In genomic region chr1:32269744-32270143, GRCh38 we compare ENCODE assay signal across 22 cellular contexts. TPM values are rescaled to one million over a fixed set of nuclear protein-coding genes. Genes with fewer than 3 reads are reported as not detected.
DNase-seq lines count a peak whose midpoint lies in the region; ATAC-seq, FAIRE-seq and TF ChIP-seq lines count a peak whose summit lies in the region.
"Had no signal": no experiment of that assay in that cellular context is flagged by ENCODE, and none has a peak within 500 bp of the region (broad histone marks: within the 10 kb centered on the region; RNA-seq: fewer than 3 reads in every experiment).

No MANE protein-coding gene starts in this region.

- H3K27me3 Mint-ChIP-seq in activated CD8-positive, alpha-beta T cell treated with anti-CD3 and anti-CD28 coated beads, Interleukin-2, amount 10 ng/mL, durations not matched to agents 7 days and 5 days (ENCODE audit: low read depth) = no peaks in the 10 kb centered on the region
- H3K27me3 Mint-ChIP-seq: activated T-helper 17 cell treated with anti-CD3 and anti-CD28 coated beads, Interleukin-2, amount 50 U/mL, for 72 hours; stimulated activated naive B cell treated with anti-CD40 and anti-IgM and Interleukin-4, amounts not matched to agents 10 μg/mL and 1 μg/mL and 100 μg/mL, for 72 hours had no signal

- DNase-seq in HepG2 (ENCODE audit: low spot score) = no peak
- no peak for DNase-seq in right lobe of liver
- no peak for DNase-seq in activated CD8-positive, alpha-beta T cell treated with anti-CD3 and anti-CD28 coated beads, Interleukin-2, amount 10 ng/mL, durations not matched to agents 7 days and 5 days
- no peak for DNase-seq in stimulated activated effector memory CD8-positive, alpha-beta T cell treated with anti-CD3 and anti-CD28 coated beads, Interleukin-12 subunit alpha, Interleukin-12 subunit beta, amount 100 ng/mL, for 72 hours (ENCODE audit: low spot score in 2 of 2)
- DNase-seq in putamen (ENCODE audit: low spot score) = no peak
- no peak for DNase-seq in NAMALWA (ENCODE audit: low spot score)
- DNase-seq: activated CD4-positive, alpha-beta T cell treated with anti-CD3 and anti-CD28 coated beads, Interleukin-2, amount 50 U/mL, for 48 hours; mammary epithelial cell; NCI-H1436; NCI-H2171 treated with DMSO at 0.1 percent for 48 hours; NCI-H526 treated with DMSO at 0.1 percent for 48 hours; pancreas; sigmoid colon; stimulated activated naive B cell treated with anti-CD40 and anti-IgM and Interleukin-4, amounts not matched to agents 10 μg/mL and 1 μg/mL and 100 μg/mL, for 72 hours; tibial artery had no signal

- H3K27ac ChIP-seq in HepG2 (ENCODE audit: extremely low read length, insufficient read depth, low read length) (no peak overlapping the region), right lobe of liver (no peak overlapping the region)
- H3K27ac ChIP-seq: ascending aorta, pancreas, sigmoid colon, tibial artery had no signal

- H3K4me3 Mint-ChIP-seq in activated CD8-positive, alpha-beta T cell treated with anti-CD3 and anti-CD28 coated beads, Interleukin-2, amount 10 ng/mL, durations not matched to agents 7 days and 5 days = no peak overlapping the region
- no peak overlapping the region for H3K4me3 Mint-ChIP-seq in stimulated activated effector memory CD8-positive, alpha-beta T cell treated with anti-CD3 and anti-CD28 coated beads, Interleukin-12 subunit alpha, Interleukin-12 subunit beta, amount 100 ng/mL, for 72 hours
- H3K4me3 Mint-ChIP-seq: activated T-helper 17 cell treated with anti-CD3 and anti-CD28 coated beads, Interleukin-2, amount 50 U/mL, for 72 hours; stimulated activated naive B cell treated with anti-CD40 and anti-IgM and Interleukin-4, amounts not matched to agents 10 μg/mL and 1 μg/mL and 100 μg/mL, for 72 hours had no signal

- H3K4me3 ChIP-seq in HepG2 (replicated peaks in 1 of 3; ENCODE audit: insufficient read depth in 1 of 3, low read depth in 2 of 3, low read length in 3 of 3) = no peak overlapping the region
- no peak overlapping the region for H3K4me3 ChIP-seq in right lobe of liver
- H3K4me3 ChIP-seq: ascending aorta, HAP-1, pancreas, sigmoid colon, tibial artery had no signal

- H3K27me3 ChIP-seq in HepG2 (ENCODE audit: control insufficient read depth in 1 of 2, insufficient read depth in 2 of 2, low read length in 2 of 2) = peaks cover 0 to 5% of the 10 kb centered on the region in 2 experiments; a peak in 1 of 5 replicates
- H3K27me3 ChIP-seq in right lobe of liver = no peaks in the 10 kb centered on the region
- H3K27me3 ChIP-seq: ascending aorta, pancreas had no signal

- no TSS peak for BruUV-seq in HepG2 (replicated peaks; lab: Mats Ljungman, UMichigan)

- H3K4me1 ChIP-seq in HepG2 (ENCODE audit: insufficient read depth, low read length) (peaks cover 45% of the 10 kb centered on the region), right lobe of liver (no peaks in the 10 kb centered on the region)
- H3K4me1 ChIP-seq: HAP-1, pancreas, sigmoid colon had no signal

- H3K79me2 ChIP-seq in HepG2 (ENCODE audit: insufficient read depth, low read length) = no peaks in the 10 kb centered on the region

- no peaks in the 10 kb centered on the region for H4K20me1 ChIP-seq in HepG2 (ENCODE audit: insufficient read depth, low read length)

- no peak overlapping the region for H2AFZ ChIP-seq in HepG2 (ENCODE audit: low read length)

- peak overlapping the region; percentile 78 for H3K27ac Mint-ChIP-seq in activated CD8-positive, alpha-beta T cell treated with anti-CD3 and anti-CD28 coated beads, Interleukin-2, amount 10 ng/mL, durations not matched to agents 7 days and 5 days
- peak overlapping the region; percentile 58 for H3K27ac Mint-ChIP-seq in stimulated activated effector memory CD8-positive, alpha-beta T cell treated with anti-CD3 and anti-CD28 coated beads, Interleukin-12 subunit alpha, Interleukin-12 subunit beta, amount 100 ng/mL, for 72 hours
- H3K27ac Mint-ChIP-seq: activated T-helper 17 cell treated with anti-CD3 and anti-CD28 coated beads, Interleukin-2, amount 50 U/mL, for 72 hours had no signal

- no peak overlapping the region for H3K4me2 ChIP-seq in HepG2 (ENCODE audit: low read depth, low read length)

- peaks cover 56% of the 10 kb centered on the region for H3K36me3 Mint-ChIP-seq in activated CD8-positive, alpha-beta T cell treated with anti-CD3 and anti-CD28 coated beads, Interleukin-2, amount 10 ng/mL, durations not matched to agents 7 days and 5 days (ENCODE audit: low read depth)
- peaks cover 96% of the 10 kb centered on the region for H3K36me3 Mint-ChIP-seq in stimulated activated effector memory CD8-positive, alpha-beta T cell treated with anti-CD3 and anti-CD28 coated beads, Interleukin-12 subunit alpha, Interleukin-12 subunit beta, amount 100 ng/mL, for 72 hours

- TF ChIP-seq CTCF in HepG2 (CRISPR knock-in tag; IDR thresholded peaks at IDR 0.05) (no peak), right lobe of liver (IDR thresholded peaks at IDR 0.05) (no peak)

- intact Hi-C loops in HepG2 (cut with micrococcal nuclease; ENCODE audit: unreplicated experiment) = no loop called here
- intact Hi-C loops in right lobe of liver (cut with DNase I) = no loop called here

- no peak for TF ChIP-seq EP300 in HepG2 (IDR thresholded peaks at IDR 0.05; ENCODE audit: low read depth in 2 of 2, low read length in 2 of 2)
- TF ChIP-seq EP300 in HepG2 (CRISPR knock-in tag; IDR thresholded peaks at IDR 0.05; ENCODE audit: borderline replicate concordance) = no peak

- ATAC-seq in HepG2 = no peak
- no peak for ATAC-seq in right lobe of liver
- ATAC-seq in activated CD8-positive, alpha-beta T cell treated with anti-CD3 and anti-CD28 coated beads, Interleukin-2, amount 10 ng/mL, durations not matched to agents 7 days and 5 days = no peak
- ATAC-seq in stimulated activated effector memory CD8-positive, alpha-beta T cell treated with anti-CD3 and anti-CD28 coated beads, Interleukin-12 subunit alpha, Interleukin-12 subunit beta, amount 100 ng/mL, for 72 hours = no peak
- ATAC-seq: activated T-helper 17 cell treated with anti-CD3 and anti-CD28 coated beads, Interleukin-2, amount 50 U/mL, for 72 hours; pancreas; stimulated activated naive B cell treated with anti-CD40 and anti-IgM and Interleukin-4, amounts not matched to agents 10 μg/mL and 1 μg/mL and 100 μg/mL, for 72 hours had no signal

- no peaks in the 10 kb centered on the region for H3K9me3 Mint-ChIP-seq in activated CD8-positive, alpha-beta T cell treated with anti-CD3 and anti-CD28 coated beads, Interleukin-2, amount 10 ng/mL, durations not matched to agents 7 days and 5 days (ENCODE audit: insufficient read depth)
- H3K9me3 Mint-ChIP-seq in stimulated activated effector memory CD8-positive, alpha-beta T cell treated with anti-CD3 and anti-CD28 coated beads, Interleukin-12 subunit alpha, Interleukin-12 subunit beta, amount 100 ng/mL, for 72 hours = no peaks in the 10 kb centered on the region
- H3K9me3 Mint-ChIP-seq: stimulated activated naive B cell treated with anti-CD40 and anti-IgM and Interleukin-4, amounts not matched to agents 10 μg/mL and 1 μg/mL and 100 μg/mL, for 72 hours had no signal

- H3K9me3 ChIP-seq in HepG2 (ENCODE audit: low read length) (no peaks in the 10 kb centered on the region), right lobe of liver (no peaks in the 10 kb centered on the region)
- H3K9me3 ChIP-seq: ascending aorta, HAP-1, pancreas, sigmoid colon, tibial artery had no signal

- CTCF ChIA-PET in HepG2 (lab: Yijun Ruan, JAX; ENCODE audit: low intra/inter-chr PET ratio, low total read pairs) = no interaction called here
- CTCF ChIA-PET in activated CD8-positive, alpha-beta T cell treated with anti-CD3 and anti-CD28 coated beads, Interleukin-2, amount 10 ng/mL, durations not matched to agents 7 days and 5 days (lab: Charles Lee) = interaction anchor here (1.1 to 2.0 kb wide), 2 partner anchors 20 to 54 kb away, joined by 3 to 9 read pairs; no protein-coding TSS in a partner anchor

- H3K4me1 Mint-ChIP-seq in activated CD8-positive, alpha-beta T cell treated with anti-CD3 and anti-CD28 coated beads, Interleukin-2, amount 10 ng/mL, durations not matched to agents 7 days and 5 days (ENCODE audit: low read depth) = peaks cover 73% of the 10 kb centered on the region
- H3K4me1 Mint-ChIP-seq in stimulated activated effector memory CD8-positive, alpha-beta T cell treated with anti-CD3 and anti-CD28 coated beads, Interleukin-12 subunit alpha, Interleukin-12 subunit beta, amount 100 ng/mL, for 72 hours = peaks cover 58% of the 10 kb centered on the region

- POLR2A ChIA-PET in HepG2 (lab: Yijun Ruan, JAX) = no interaction called here
- POLR2A ChIA-PET in activated CD8-positive, alpha-beta T cell treated with anti-CD3 and anti-CD28 coated beads, Interleukin-2, amount 10 ng/mL, durations not matched to agents 7 days and 5 days (lab: Charles Lee) = interaction anchor here (0.8 to 11.4 kb wide), 2 partner anchors 17 to 560 kb away, joined by 3 to 137 read pairs; partner anchors contain the start of gene LCK

- FAIRE-seq in HepG2 (lab: Jason Lieb, UNC) = no peak
- FAIRE-seq: frontal cortex, pancreas had no signal

- H3K36me3 ChIP-seq in HepG2 (replicated peaks in 1 of 2; ENCODE audit: control insufficient read depth in 1 of 2, insufficient read depth in 2 of 2, low read length in 2 of 2) (no peaks in the 10 kb centered on the region), right lobe of liver (no peaks in the 10 kb centered on the region)
- H3K36me3 ChIP-seq: ascending aorta, HAP-1, pancreas, sigmoid colon, tibial artery had no signal

- TF ChIP-seq RAD21 in HepG2 (CRISPR knock-in tag; IDR thresholded peaks at IDR 0.05) = no peak

- no peak for TF ChIP-seq POLR2A in HepG2 (IDR thresholded peaks at IDR 0.05; ENCODE audit: insufficient read depth in 1 of 2, low read depth in 2 of 2, low read length in 2 of 2)
- TF ChIP-seq POLR2A in right lobe of liver (IDR thresholded peaks at IDR 0.05) = no peak

- in situ Hi-C loops in HepG2 (cut with HindIII; ENCODE audit: extremely low pct_ligation_motif_present, low pct_unique_long_range_greater_than_20kb) = no loop called here

- no peak overlapping the region for H3K9ac ChIP-seq in HepG2 (ENCODE audit: insufficient read depth, low read depth, low read length)

RNA-seq across cellular contexts. Expression of gene LCK, which starts 18.7 kb away (rescaled TPM):
- total RNA-seq in HepG2 (2016; rRNA removed; fragmentation: Illumina TruSeq; extraction: Trizol) (0.83 and 0.93 TPM in 2 replicates), right lobe of liver (1 to 10 TPM in 4 of 6 experiments, under 1 TPM in 2; 0.73 to 1.7 (median 1.1) TPM)
- total RNA-seq in HepG2 (2016; cell fraction: cytosol; rRNA removed; fragmentation: Illumina TruSeq; extraction: Trizol; ENCODE audit: low read depth) = 0.30 TPM in 1 of 2 replicates, not detected in the other
- 0.54 and 0.61 TPM in 2 replicates for total RNA-seq in HepG2 (2016; cell fraction: insoluble cytoplasmic fraction; rRNA removed; fragmentation: Illumina TruSeq; extraction: Trizol)
- 0.31 and 0.40 TPM in 2 replicates for total RNA-seq in HepG2 (2016; cell fraction: membrane; rRNA removed; fragmentation: Illumina TruSeq; extraction: Trizol)
- 0.40 and 1.3 TPM in 2 replicates for total RNA-seq in HepG2 (2016; cell fraction: nucleus; rRNA removed; fragmentation: Illumina TruSeq; extraction: Trizol)
- 1.8 and 3.1 TPM in 2 replicates for polyA plus RNA-seq in HepG2 (2011; rRNA removed)
- polyA plus RNA-seq in HepG2 (2011; cell fraction: cytosol; rRNA removed) = 1.6 and 2.2 TPM in 2 replicates
- 5.1 and 6.4 TPM in 2 replicates for polyA plus RNA-seq in HepG2 (2011; cell fraction: nucleus; rRNA removed)
- 1.2 and 1.3 TPM in 2 replicates for polyA plus RNA-seq in HepG2 (2012)
- polyA plus RNA-seq in HepG2 (2016; cell fraction: cytosol; fragmentation: Illumina TruSeq; extraction: Trizol; ENCODE audit: low read depth) = 0.06 and 0.08 TPM in 2 replicates
- 0.60 and 0.75 TPM in 2 replicates for polyA plus RNA-seq in HepG2 (2016; cell fraction: insoluble cytoplasmic fraction; fragmentation: Illumina TruSeq; extraction: Trizol; ENCODE audit: low read depth)
- 0.17 and 0.27 TPM in 2 replicates for polyA plus RNA-seq in HepG2 (2016; cell fraction: membrane; fragmentation: Illumina TruSeq; extraction: Trizol; ENCODE audit: low read depth)
- 0.71 and 1.1 TPM in 2 replicates for polyA plus RNA-seq in HepG2 (2016; cell fraction: nucleus; fragmentation: Illumina TruSeq; extraction: Trizol; ENCODE audit: insufficient read depth, low read depth)
- polyA minus RNA-seq in HepG2 (2011; rRNA and poly(A)+ RNA removed; ENCODE audit: low replicate concordance) = 0.42 and 2.6 TPM in 2 replicates
- polyA minus RNA-seq in HepG2 (2011; cell fraction: cytosol; rRNA and poly(A)+ RNA removed) = 1.2 and 1.3 TPM in 2 replicates
- 0.75 and 2.3 TPM in 2 replicates for polyA minus RNA-seq in HepG2 (2011; cell fraction: nucleus; rRNA and poly(A)+ RNA removed)
- total RNA-seq in activated CD8-positive, alpha-beta T cell treated with anti-CD3 and anti-CD28 coated beads, Interleukin-2, amount 10 ng/mL, durations not matched to agents 7 days and 5 days = 100 to 1,000 TPM; 464 to 488 TPM
- total RNA-seq: ascending aorta, frontal cortex, myocyte had no signal

RNA-seq across cellular contexts. Expression of gene HDAC1, which starts 22.1 kb away (rescaled TPM):
- total RNA-seq in HepG2 (2016; rRNA removed; fragmentation: Illumina TruSeq; extraction: Trizol) = 93.5 and 109 TPM in 2 replicates
- total RNA-seq in HepG2 (2016; cell fraction: cytosol; rRNA removed; fragmentation: Illumina TruSeq; extraction: Trizol; ENCODE audit: low read depth) = 18.6 and 19.6 TPM in 2 replicates
- total RNA-seq in HepG2 (2016; cell fraction: insoluble cytoplasmic fraction; rRNA removed; fragmentation: Illumina TruSeq; extraction: Trizol) = 97.8 and 111 TPM in 2 replicates
- 26.5 and 28.5 TPM in 2 replicates for total RNA-seq in HepG2 (2016; cell fraction: membrane; rRNA removed; fragmentation: Illumina TruSeq; extraction: Trizol)
- total RNA-seq in HepG2 (2016; cell fraction: nucleus; rRNA removed; fragmentation: Illumina TruSeq; extraction: Trizol) = 69.7 and 73.3 TPM in 2 replicates
- 189 and 190 TPM in 2 replicates for polyA plus RNA-seq in HepG2 (2011; rRNA removed)
- polyA plus RNA-seq in HepG2 (2011; cell fraction: cytosol; rRNA removed) = 126 and 169 TPM in 2 replicates
- 278 and 321 TPM in 2 replicates for polyA plus RNA-seq in HepG2 (2011; cell fraction: nucleus; rRNA removed)
- polyA plus RNA-seq in HepG2 (2012) = 146 and 207 TPM in 2 replicates
- polyA plus RNA-seq in HepG2 (2016; cell fraction: cytosol; fragmentation: Illumina TruSeq; extraction: Trizol; ENCODE audit: low read depth) = 9.8 and 9.9 TPM in 2 replicates
- 105 and 112 TPM in 2 replicates for polyA plus RNA-seq in HepG2 (2016; cell fraction: insoluble cytoplasmic fraction; fragmentation: Illumina TruSeq; extraction: Trizol; ENCODE audit: low read depth)
- 15.6 and 18.2 TPM in 2 replicates for polyA plus RNA-seq in HepG2 (2016; cell fraction: membrane; fragmentation: Illumina TruSeq; extraction: Trizol; ENCODE audit: low read depth)
- 128 and 133 TPM in 2 replicates for polyA plus RNA-seq in HepG2 (2016; cell fraction: nucleus; fragmentation: Illumina TruSeq; extraction: Trizol; ENCODE audit: insufficient read depth, low read depth)
- polyA minus RNA-seq in HepG2 (2011; rRNA and poly(A)+ RNA removed; ENCODE audit: low replicate concordance) = 165 and 166 TPM in 2 replicates
- polyA minus RNA-seq in HepG2 (2011; cell fraction: cytosol; rRNA and poly(A)+ RNA removed) = 54.2 and 56.9 TPM in 2 replicates
- 145 and 189 TPM in 2 replicates for polyA minus RNA-seq in HepG2 (2011; cell fraction: nucleus; rRNA and poly(A)+ RNA removed)
- total RNA-seq in right lobe of liver = 10 to 100 TPM; 24.0 to 40.6 (median 32.4) TPM
- total RNA-seq in activated CD8-positive, alpha-beta T cell treated with anti-CD3 and anti-CD28 coated beads, Interleukin-2, amount 10 ng/mL, durations not matched to agents 7 days and 5 days = 100 to 1,000 TPM; 219 to 227 TPM

RNA-seq across cellular contexts. Expression of gene FAM167B, which starts 22.7 kb away (rescaled TPM):
- total RNA-seq in HepG2 (2016; rRNA removed; fragmentation: Illumina TruSeq; extraction: Trizol) = 0.15 and 0.45 TPM in 2 replicates
- 0.30 TPM in 1 of 2 replicates, not detected in the other for total RNA-seq in HepG2 (2016; cell fraction: cytosol; rRNA removed; fragmentation: Illumina TruSeq; extraction: Trizol; ENCODE audit: low read depth)
- total RNA-seq in HepG2 (2016; cell fraction: insoluble cytoplasmic fraction; rRNA removed; fragmentation: Illumina TruSeq; extraction: Trizol) = 0.28 TPM in 1 of 2 replicates, not detected in the other
- 0.31 and 0.65 TPM in 2 replicates for total RNA-seq in HepG2 (2016; cell fraction: membrane; rRNA removed; fragmentation: Illumina TruSeq; extraction: Trizol)
- 0.41 TPM in 1 of 2 replicates, not detected in the other for total RNA-seq in HepG2 (2016; cell fraction: nucleus; rRNA removed; fragmentation: Illumina TruSeq; extraction: Trizol)
- 0.70 and 1.1 TPM in 2 replicates for polyA plus RNA-seq in HepG2 (2011; rRNA removed)
- polyA plus RNA-seq in HepG2 (2011; cell fraction: cytosol; rRNA removed) = 0.67 and 1.1 TPM in 2 replicates
- polyA plus RNA-seq in HepG2 (2011; cell fraction: nucleus; rRNA removed) = 0.51 and 0.55 TPM in 2 replicates
- polyA plus RNA-seq in HepG2 (2012) = 0.94 and 1.4 TPM in 2 replicates
- polyA plus RNA-seq in HepG2 (2016; cell fraction: cytosol; fragmentation: Illumina TruSeq; extraction: Trizol; ENCODE audit: low read depth) = 0.37 and 0.38 TPM in 2 replicates
- 0.44 and 0.56 TPM in 2 replicates for polyA plus RNA-seq in HepG2 (2016; cell fraction: insoluble cytoplasmic fraction; fragmentation: Illumina TruSeq; extraction: Trizol; ENCODE audit: low read depth)
- polyA plus RNA-seq in HepG2 (2016; cell fraction: membrane; fragmentation: Illumina TruSeq; extraction: Trizol; ENCODE audit: low read depth) = 0.42 and 0.56 TPM in 2 replicates
- polyA plus RNA-seq in HepG2 (2016; cell fraction: nucleus; fragmentation: Illumina TruSeq; extraction: Trizol; ENCODE audit: insufficient read depth, low read depth) = 0.89 TPM in 1 of 2 replicates, not detected in the other
- polyA minus RNA-seq in HepG2 (2011; rRNA and poly(A)+ RNA removed; ENCODE audit: low replicate concordance) = 0.44 and 1.3 TPM in 2 replicates
- 0.70 TPM in 1 of 2 replicates, not detected in the other for polyA minus RNA-seq in HepG2 (2011; cell fraction: cytosol; rRNA and poly(A)+ RNA removed)
- not detected in 2 replicates for polyA minus RNA-seq in HepG2 (2011; cell fraction: nucleus; rRNA and poly(A)+ RNA removed)
- 1 to 10 TPM; 1.3 to 9.4 (median 5.2) TPM for total RNA-seq in right lobe of liver
- total RNA-seq in activated CD8-positive, alpha-beta T cell treated with anti-CD3 and anti-CD28 coated beads, Interleukin-2, amount 10 ng/mL, durations not matched to agents 7 days and 5 days = under 1 TPM; 0.78 to 0.90 TPM
- total RNA-seq: Daoy, kidney epithelial cell had no signal

RNA-seq across cellular contexts. Expression of gene EIF3I, which starts 47.5 kb away (rescaled TPM):
- total RNA-seq in HepG2 (2016; rRNA removed; fragmentation: Illumina TruSeq; extraction: Trizol) (223 and 286 TPM in 2 replicates), right lobe of liver (100 to 1,000 TPM in 2 of 6 experiments, 10 to 100 TPM in 4; 67.5 to 130 (median 71.9) TPM)
- total RNA-seq in HepG2 (2016; cell fraction: cytosol; rRNA removed; fragmentation: Illumina TruSeq; extraction: Trizol; ENCODE audit: low read depth) = 67.0 and 70.3 TPM in 2 replicates
- total RNA-seq in HepG2 (2016; cell fraction: insoluble cytoplasmic fraction; rRNA removed; fragmentation: Illumina TruSeq; extraction: Trizol) = 235 and 275 TPM in 2 replicates
- 130 and 131 TPM in 2 replicates for total RNA-seq in HepG2 (2016; cell fraction: membrane; rRNA removed; fragmentation: Illumina TruSeq; extraction: Trizol)
- 55.1 and 64.8 TPM in 2 replicates for total RNA-seq in HepG2 (2016; cell fraction: nucleus; rRNA removed; fragmentation: Illumina TruSeq; extraction: Trizol)
- 210 and 218 TPM in 2 replicates for polyA plus RNA-seq in HepG2 (2011; rRNA removed)
- polyA plus RNA-seq in HepG2 (2011; cell fraction: cytosol; rRNA removed) = 334 and 368 TPM in 2 replicates
- polyA plus RNA-seq in HepG2 (2011; cell fraction: nucleus; rRNA removed) = 51.9 and 67.9 TPM in 2 replicates
- 173 and 177 TPM in 2 replicates for polyA plus RNA-seq in HepG2 (2012)
- 77.8 and 80.3 TPM in 2 replicates for polyA plus RNA-seq in HepG2 (2016; cell fraction: cytosol; fragmentation: Illumina TruSeq; extraction: Trizol; ENCODE audit: low read depth)
- polyA plus RNA-seq in HepG2 (2016; cell fraction: insoluble cytoplasmic fraction; fragmentation: Illumina TruSeq; extraction: Trizol; ENCODE audit: low read depth) = 282 and 311 TPM in 2 replicates
- 120 and 124 TPM in 2 replicates for polyA plus RNA-seq in HepG2 (2016; cell fraction: membrane; fragmentation: Illumina TruSeq; extraction: Trizol; ENCODE audit: low read depth)
- 90.6 and 90.7 TPM in 2 replicates for polyA plus RNA-seq in HepG2 (2016; cell fraction: nucleus; fragmentation: Illumina TruSeq; extraction: Trizol; ENCODE audit: insufficient read depth, low read depth)
- 326 and 552 TPM in 2 replicates for polyA minus RNA-seq in HepG2 (2011; rRNA and poly(A)+ RNA removed; ENCODE audit: low replicate concordance)
- 107 and 121 TPM in 2 replicates for polyA minus RNA-seq in HepG2 (2011; cell fraction: cytosol; rRNA and poly(A)+ RNA removed)
- polyA minus RNA-seq in HepG2 (2011; cell fraction: nucleus; rRNA and poly(A)+ RNA removed) = 37.5 and 37.7 TPM in 2 replicates
- total RNA-seq in activated CD8-positive, alpha-beta T cell treated with anti-CD3 and anti-CD28 coated beads, Interleukin-2, amount 10 ng/mL, durations not matched to agents 7 days and 5 days = 100 to 1,000 TPM; 194 to 196 TPM

RNA-seq across cellular contexts. Expression of gene TMEM234, which starts 47.6 kb away (rescaled TPM):
- total RNA-seq in HepG2 (2016; rRNA removed; fragmentation: Illumina TruSeq; extraction: Trizol) (4.2 and 9.0 TPM in 2 replicates), right lobe of liver (1 to 10 TPM; 3.4 to 7.2 (median 5.9) TPM)
- total RNA-seq in HepG2 (2016; cell fraction: cytosol; rRNA removed; fragmentation: Illumina TruSeq; extraction: Trizol; ENCODE audit: low read depth) = 5.8 and 6.9 TPM in 2 replicates
- 3.5 and 8.7 TPM in 2 replicates for total RNA-seq in HepG2 (2016; cell fraction: insoluble cytoplasmic fraction; rRNA removed; fragmentation: Illumina TruSeq; extraction: Trizol)
- total RNA-seq in HepG2 (2016; cell fraction: membrane; rRNA removed; fragmentation: Illumina TruSeq; extraction: Trizol) = 5.1 and 5.2 TPM in 2 replicates
- 11.7 and 11.9 TPM in 2 replicates for total RNA-seq in HepG2 (2016; cell fraction: nucleus; rRNA removed; fragmentation: Illumina TruSeq; extraction: Trizol)
- polyA plus RNA-seq in HepG2 (2011; rRNA removed) = 6.1 and 6.8 TPM in 2 replicates
- 3.9 and 4.6 TPM in 2 replicates for polyA plus RNA-seq in HepG2 (2011; cell fraction: cytosol; rRNA removed)
- polyA plus RNA-seq in HepG2 (2011; cell fraction: nucleus; rRNA removed) = 23.3 and 24.8 TPM in 2 replicates
- polyA plus RNA-seq in HepG2 (2012) = 4.1 and 4.7 TPM in 2 replicates
- 3.2 TPM in 2 replicates for polyA plus RNA-seq in HepG2 (2016; cell fraction: cytosol; fragmentation: Illumina TruSeq; extraction: Trizol; ENCODE audit: low read depth)
- 3.8 and 4.7 TPM in 2 replicates for polyA plus RNA-seq in HepG2 (2016; cell fraction: insoluble cytoplasmic fraction; fragmentation: Illumina TruSeq; extraction: Trizol; ENCODE audit: low read depth)
- 2.9 and 3.0 TPM in 2 replicates for polyA plus RNA-seq in HepG2 (2016; cell fraction: membrane; fragmentation: Illumina TruSeq; extraction: Trizol; ENCODE audit: low read depth)
- 14.3 and 14.8 TPM in 2 replicates for polyA plus RNA-seq in HepG2 (2016; cell fraction: nucleus; fragmentation: Illumina TruSeq; extraction: Trizol; ENCODE audit: insufficient read depth, low read depth)
- polyA minus RNA-seq in HepG2 (2011; rRNA and poly(A)+ RNA removed; ENCODE audit: low replicate concordance) = 21.3 and 41.3 TPM in 2 replicates
- 1.7 and 3.0 TPM in 2 replicates for polyA minus RNA-seq in HepG2 (2011; cell fraction: cytosol; rRNA and poly(A)+ RNA removed)
- polyA minus RNA-seq in HepG2 (2011; cell fraction: nucleus; rRNA and poly(A)+ RNA removed) = 24.1 and 26.1 TPM in 2 replicates
- total RNA-seq in activated CD8-positive, alpha-beta T cell treated with anti-CD3 and anti-CD28 coated beads, Interleukin-2, amount 10 ng/mL, durations not matched to agents 7 days and 5 days = 10 to 100 TPM; 10.6 TPM

Comparison
In these comparisons a context has a peak if more than half of its experiments do, and no peak if none do; other contexts are left out.
1. RNA of gene LCK, which starts 18.7 kb away (total RNA-seq): 464 to 488 TPM in activated CD8-positive, alpha-beta T cell treated with anti-CD3 and anti-CD28 coated beads, Interleukin-2, amount 10 ng/mL, durations not matched to agents 7 days and 5 days; 0.73 to 1.7 TPM in right lobe of liver and 0.30 to 1.3 TPM in HepG2; every median in the first group is over 100 times any median in the second.